1 cellular context compared by ENCODE assay signal in the genomic region with DNA sequence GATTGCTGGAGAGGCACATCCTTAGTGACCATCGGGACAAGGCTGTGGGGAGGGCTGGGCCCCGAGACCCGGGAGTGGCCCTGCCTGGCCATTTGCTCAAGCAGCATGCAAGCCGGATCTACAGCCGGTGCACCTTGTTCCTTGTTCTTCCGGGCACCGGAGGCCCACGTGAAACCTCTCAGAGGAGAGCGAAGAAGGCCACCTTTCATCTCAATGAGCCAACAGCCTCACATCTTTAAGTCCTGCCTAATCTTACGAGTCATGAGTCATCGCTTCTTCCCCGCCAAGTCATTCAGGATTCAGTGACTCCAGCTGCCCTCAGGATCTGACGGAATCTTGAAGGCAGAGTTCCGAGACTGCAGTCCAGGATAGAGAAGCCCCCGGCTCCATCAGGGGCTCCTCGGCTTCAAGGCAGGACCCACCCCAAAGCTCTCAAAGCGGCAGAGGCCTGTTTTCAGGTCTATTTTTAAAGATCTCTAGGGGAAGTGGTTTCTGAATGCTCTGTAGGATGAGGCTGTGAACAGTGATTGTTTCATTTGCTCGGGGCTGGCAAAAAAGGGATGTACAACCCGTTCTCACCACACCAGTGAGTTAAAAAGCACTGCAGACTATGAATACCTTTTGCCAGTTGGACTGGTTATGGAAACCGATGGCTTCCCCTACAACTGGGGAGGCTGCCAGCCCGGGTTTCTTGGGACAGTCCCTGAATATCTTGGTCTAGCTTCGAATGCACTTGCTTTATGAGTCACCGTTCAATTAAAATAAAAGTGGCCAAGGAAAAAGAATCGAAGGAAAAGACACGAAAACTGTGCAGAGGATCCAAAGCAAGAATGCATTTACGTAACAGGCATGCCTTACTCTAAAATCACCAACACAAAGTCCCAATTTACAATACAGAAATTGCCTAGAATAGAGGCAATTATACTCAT.
TF ChIP-seq lines count a peak whose summit lies in the region.

No MANE protein-coding gene starts in this region.

TF ChIP-seq in K562, 482 proteins besides CTCF, POLR2A, EP300 and RAD21 (continued from another document and continues in another):
- TF ChIP-seq, protein P1, sequence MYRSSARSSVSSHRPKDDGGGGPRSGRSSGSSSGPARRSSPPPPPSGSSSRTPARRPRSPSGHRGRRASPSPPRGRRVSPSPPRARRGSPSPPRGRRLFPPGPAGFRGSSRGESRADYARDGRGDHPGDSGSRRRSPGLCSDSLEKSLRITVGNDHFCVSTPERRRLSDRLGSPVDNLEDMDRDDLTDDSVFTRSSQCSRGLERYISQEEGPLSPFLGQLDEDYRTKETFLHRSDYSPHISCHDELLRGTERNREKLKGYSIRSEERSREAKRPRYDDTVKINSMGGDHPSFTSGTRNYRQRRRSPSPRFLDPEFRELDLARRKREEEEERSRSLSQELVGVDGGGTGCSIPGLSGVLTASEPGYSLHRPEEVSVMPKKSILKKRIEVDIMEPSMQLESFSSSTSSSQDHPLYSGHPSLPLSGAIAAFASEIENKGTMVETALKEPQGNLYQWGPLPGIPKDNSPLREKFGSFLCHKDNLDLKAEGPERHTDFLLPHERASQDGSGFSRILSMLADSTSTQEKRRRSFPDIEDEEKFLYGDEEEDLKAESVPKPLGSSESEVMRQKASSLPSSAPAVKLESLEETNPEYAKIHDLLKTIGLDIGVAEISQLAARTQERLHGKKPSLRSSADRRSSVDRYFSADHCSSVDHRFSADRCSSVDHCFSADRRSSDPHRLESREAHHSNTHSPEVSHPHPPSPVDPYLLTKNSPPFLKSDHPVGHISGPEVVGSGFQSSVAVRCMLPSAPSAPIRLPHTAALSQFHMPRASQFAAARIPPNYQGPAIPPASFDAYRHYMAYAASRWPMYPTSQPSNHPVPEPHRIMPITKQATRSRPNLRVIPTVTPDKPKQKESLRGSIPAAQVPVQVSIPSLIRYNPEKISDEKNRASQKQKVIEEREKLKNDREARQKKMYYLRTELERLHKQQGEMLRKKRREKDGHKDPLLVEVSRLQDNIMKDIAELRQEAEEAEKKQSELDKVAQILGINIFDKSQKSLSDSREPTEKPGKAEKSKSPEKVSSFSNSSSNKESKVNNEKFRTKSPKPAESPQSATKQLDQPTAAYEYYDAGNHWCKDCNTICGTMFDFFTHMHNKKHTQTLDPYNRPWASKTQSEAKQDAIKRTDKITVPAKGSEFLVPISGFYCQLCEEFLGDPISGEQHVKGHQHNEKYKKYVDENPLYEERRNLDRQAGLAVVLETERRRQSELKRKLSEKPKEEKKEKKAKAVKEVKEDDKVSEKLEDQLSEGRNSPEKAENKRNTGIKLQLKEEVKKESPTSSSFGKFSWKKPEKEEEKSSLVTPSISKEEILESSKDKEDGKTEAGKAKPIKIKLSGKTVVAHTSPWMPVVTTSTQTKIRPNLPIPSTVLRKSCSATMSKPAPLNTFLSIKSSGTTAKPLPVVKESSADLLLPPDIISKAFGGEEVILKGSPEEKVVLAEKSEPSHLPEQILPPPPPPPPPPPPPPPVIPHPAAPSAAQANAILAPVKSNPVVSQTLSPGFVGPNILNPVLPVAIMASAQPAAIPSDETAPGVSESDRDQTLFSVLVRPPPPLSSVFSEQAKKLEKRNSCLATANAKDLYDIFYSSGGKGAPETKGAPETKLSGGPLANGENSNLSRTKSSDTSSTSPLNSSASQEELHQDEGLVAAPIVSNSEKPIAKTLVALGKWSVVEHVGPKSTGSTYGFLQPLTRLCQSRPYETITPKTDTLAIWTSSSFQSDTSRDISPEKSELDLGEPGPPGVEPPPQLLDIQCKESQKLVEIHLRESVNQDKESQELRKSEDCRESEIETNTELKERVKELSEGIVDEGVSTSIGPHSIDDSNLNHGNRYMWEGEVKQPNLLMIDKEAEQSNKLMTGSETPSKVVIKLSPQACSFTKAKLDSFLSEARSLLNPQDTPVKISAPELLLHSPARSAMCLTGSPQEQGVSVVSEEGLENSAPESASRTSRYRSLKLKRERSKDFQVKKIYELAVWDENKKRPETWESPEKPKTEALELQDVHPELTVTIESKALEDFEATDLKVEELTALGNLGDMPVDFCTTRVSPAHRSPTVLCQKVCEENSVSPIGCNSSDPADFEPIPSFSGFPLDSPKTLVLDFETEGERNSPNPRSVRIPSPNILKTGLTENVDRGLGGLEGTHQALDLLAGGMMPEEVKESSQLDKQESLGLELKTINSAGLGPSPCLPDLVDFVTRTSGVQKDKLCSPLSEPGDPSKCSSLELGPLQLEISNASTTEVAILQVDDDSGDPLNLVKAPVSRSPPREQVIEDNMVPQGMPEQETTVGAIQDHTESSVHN (IDR thresholded peaks at IDR 0.05; ENCODE audit: borderline replicate concordance in 1 of 2, low read depth in 1 of 2), result no peak; a peak in 1 of 4 replicates
- TF ChIP-seq ZNF589 (CRISPR knock-in tag; IDR thresholded peaks at IDR 0.05; ENCODE audit: low read depth) (peak; percentile 52; the same call in 1 of the 2 replicates), RB1 (IDR thresholded peaks at IDR 0.05; ENCODE audit: low read depth) (peak; percentile 41; the same call in 1 of the 2 replicates), AFF1 (IDR thresholded peaks at IDR 0.05; ENCODE audit: low read depth in 1 of 2, partially characterized antibody in 2 of 2) (no peak), NFE2 (IDR thresholded peaks at IDR 0.05; ENCODE audit: low read depth) (peak; percentile 93), JUNB (CRISPR knock-in tag; conservative IDR thresholded peaks at IDR 0.05) (peak; percentile 93), TAF15 (IDR thresholded peaks at IDR 0.05; ENCODE audit: low read depth, low read length) (no peak), EP400 (IDR thresholded peaks at IDR 0.05) (peak; percentile 63), ZBTB7A (IDR thresholded peaks at IDR 0.05; ENCODE audit: borderline replicate concordance, control insufficient read depth, low read depth, low read length) (peak; percentile 46; the same call in 1 of the 2 replicates), SOX6 (IDR thresholded peaks at IDR 0.05) (peak; percentile 62; the same call in 1 of the 2 replicates), FOXA3 (CRISPR knock-in tag; conservative IDR thresholded peaks at IDR 0.05 in 1 of 2, IDR thresholded peaks at IDR 0.05 in 1 of 2) (no peak), NFIC (IDR thresholded peaks at IDR 0.05) (peak; percentile 39), DPF2 (IDR thresholded peaks at IDR 0.05) (peak; percentile 93), POLR2AphosphoS5 (IDR thresholded peaks at IDR 0.05; ENCODE audit: control insufficient read depth, insufficient read depth, low read depth, low read length) (peak; percentile 57; the same call in 1 of the 2 replicates), GTF2E2 (tag; IDR thresholded peaks at IDR 0.05) (0 out of 2 replicates have a peak, but pooled peaks have one; percentile 23), L3MBTL2 (IDR thresholded peaks at IDR 0.05) (peak; percentile 88), MAX (CRISPR knock-in tag; IDR thresholded peaks at IDR 0.05) (peak; percentile 51; the same call in 1 of the 2 replicates), RCOR1 (IDR thresholded peaks at IDR 0.05; ENCODE audit: borderline replicate concordance in 1 of 2, low read depth in 2 of 2, low read length in 2 of 2) (peak; percentile 35 to 90; a peak in 3 of 4 replicates), EHMT2 (IDR thresholded peaks at IDR 0.05) (peak; percentile 70), TRIM24 (IDR thresholded peaks at IDR 0.05) (peak in 1 of 2 experiments; percentile 48; a peak in 1 of 4 replicates), TCF3 (CRISPR knock-in tag; IDR thresholded peaks at IDR 0.05) (peak; percentile 57), NCOA1 (IDR thresholded peaks at IDR 0.05; ENCODE audit: low read depth) (0 out of 2 replicates have a peak, but pooled peaks have one; percentile 47)
- TF ChIP-seq, protein P2, sequence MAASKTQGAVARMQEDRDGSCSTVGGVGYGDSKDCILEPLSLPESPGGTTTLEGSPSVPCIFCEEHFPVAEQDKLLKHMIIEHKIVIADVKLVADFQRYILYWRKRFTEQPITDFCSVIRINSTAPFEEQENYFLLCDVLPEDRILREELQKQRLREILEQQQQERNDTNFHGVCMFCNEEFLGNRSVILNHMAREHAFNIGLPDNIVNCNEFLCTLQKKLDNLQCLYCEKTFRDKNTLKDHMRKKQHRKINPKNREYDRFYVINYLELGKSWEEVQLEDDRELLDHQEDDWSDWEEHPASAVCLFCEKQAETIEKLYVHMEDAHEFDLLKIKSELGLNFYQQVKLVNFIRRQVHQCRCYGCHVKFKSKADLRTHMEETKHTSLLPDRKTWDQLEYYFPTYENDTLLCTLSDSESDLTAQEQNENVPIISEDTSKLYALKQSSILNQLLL (CRISPR knock-in tag; IDR thresholded peaks at IDR 0.05; ENCODE audit: borderline replicate concordance), result no peak
- TF ChIP-seq, protein P3, sequence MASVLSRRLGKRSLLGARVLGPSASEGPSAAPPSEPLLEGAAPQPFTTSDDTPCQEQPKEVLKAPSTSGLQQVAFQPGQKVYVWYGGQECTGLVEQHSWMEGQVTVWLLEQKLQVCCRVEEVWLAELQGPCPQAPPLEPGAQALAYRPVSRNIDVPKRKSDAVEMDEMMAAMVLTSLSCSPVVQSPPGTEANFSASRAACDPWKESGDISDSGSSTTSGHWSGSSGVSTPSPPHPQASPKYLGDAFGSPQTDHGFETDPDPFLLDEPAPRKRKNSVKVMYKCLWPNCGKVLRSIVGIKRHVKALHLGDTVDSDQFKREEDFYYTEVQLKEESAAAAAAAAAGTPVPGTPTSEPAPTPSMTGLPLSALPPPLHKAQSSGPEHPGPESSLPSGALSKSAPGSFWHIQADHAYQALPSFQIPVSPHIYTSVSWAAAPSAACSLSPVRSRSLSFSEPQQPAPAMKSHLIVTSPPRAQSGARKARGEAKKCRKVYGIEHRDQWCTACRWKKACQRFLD (CRISPR knock-in tag; IDR thresholded peaks at IDR 0.05), result peak; percentile 34; the same call in 1 of the 2 replicates
- TF ChIP-seq, protein P4, sequence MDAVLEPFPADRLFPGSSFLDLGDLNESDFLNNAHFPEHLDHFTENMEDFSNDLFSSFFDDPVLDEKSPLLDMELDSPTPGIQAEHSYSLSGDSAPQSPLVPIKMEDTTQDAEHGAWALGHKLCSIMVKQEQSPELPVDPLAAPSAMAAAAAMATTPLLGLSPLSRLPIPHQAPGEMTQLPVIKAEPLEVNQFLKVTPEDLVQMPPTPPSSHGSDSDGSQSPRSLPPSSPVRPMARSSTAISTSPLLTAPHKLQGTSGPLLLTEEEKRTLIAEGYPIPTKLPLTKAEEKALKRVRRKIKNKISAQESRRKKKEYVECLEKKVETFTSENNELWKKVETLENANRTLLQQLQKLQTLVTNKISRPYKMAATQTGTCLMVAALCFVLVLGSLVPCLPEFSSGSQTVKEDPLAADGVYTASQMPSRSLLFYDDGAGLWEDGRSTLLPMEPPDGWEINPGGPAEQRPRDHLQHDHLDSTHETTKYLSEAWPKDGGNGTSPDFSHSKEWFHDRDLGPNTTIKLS (IDR thresholded peaks at IDR 0.05; ENCODE audit: borderline replicate concordance, low read depth), result peak; percentile 25; the same call in 1 of the 2 replicates
- TF ChIP-seq, protein P5, sequence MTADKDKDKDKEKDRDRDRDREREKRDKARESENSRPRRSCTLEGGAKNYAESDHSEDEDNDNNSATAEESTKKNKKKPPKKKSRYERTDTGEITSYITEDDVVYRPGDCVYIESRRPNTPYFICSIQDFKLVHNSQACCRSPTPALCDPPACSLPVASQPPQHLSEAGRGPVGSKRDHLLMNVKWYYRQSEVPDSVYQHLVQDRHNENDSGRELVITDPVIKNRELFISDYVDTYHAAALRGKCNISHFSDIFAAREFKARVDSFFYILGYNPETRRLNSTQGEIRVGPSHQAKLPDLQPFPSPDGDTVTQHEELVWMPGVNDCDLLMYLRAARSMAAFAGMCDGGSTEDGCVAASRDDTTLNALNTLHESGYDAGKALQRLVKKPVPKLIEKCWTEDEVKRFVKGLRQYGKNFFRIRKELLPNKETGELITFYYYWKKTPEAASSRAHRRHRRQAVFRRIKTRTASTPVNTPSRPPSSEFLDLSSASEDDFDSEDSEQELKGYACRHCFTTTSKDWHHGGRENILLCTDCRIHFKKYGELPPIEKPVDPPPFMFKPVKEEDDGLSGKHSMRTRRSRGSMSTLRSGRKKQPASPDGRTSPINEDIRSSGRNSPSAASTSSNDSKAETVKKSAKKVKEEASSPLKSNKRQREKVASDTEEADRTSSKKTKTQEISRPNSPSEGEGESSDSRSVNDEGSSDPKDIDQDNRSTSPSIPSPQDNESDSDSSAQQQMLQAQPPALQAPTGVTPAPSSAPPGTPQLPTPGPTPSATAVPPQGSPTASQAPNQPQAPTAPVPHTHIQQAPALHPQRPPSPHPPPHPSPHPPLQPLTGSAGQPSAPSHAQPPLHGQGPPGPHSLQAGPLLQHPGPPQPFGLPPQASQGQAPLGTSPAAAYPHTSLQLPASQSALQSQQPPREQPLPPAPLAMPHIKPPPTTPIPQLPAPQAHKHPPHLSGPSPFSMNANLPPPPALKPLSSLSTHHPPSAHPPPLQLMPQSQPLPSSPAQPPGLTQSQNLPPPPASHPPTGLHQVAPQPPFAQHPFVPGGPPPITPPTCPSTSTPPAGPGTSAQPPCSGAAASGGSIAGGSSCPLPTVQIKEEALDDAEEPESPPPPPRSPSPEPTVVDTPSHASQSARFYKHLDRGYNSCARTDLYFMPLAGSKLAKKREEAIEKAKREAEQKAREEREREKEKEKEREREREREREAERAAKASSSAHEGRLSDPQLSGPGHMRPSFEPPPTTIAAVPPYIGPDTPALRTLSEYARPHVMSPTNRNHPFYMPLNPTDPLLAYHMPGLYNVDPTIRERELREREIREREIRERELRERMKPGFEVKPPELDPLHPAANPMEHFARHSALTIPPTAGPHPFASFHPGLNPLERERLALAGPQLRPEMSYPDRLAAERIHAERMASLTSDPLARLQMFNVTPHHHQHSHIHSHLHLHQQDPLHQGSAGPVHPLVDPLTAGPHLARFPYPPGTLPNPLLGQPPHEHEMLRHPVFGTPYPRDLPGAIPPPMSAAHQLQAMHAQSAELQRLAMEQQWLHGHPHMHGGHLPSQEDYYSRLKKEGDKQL (CRISPR knock-in tag; IDR thresholded peaks at IDR 0.05; ENCODE audit: borderline replicate concordance), result no peak
